8 cellular contexts compared by ENCODE assay signal in the genomic region with DNA sequence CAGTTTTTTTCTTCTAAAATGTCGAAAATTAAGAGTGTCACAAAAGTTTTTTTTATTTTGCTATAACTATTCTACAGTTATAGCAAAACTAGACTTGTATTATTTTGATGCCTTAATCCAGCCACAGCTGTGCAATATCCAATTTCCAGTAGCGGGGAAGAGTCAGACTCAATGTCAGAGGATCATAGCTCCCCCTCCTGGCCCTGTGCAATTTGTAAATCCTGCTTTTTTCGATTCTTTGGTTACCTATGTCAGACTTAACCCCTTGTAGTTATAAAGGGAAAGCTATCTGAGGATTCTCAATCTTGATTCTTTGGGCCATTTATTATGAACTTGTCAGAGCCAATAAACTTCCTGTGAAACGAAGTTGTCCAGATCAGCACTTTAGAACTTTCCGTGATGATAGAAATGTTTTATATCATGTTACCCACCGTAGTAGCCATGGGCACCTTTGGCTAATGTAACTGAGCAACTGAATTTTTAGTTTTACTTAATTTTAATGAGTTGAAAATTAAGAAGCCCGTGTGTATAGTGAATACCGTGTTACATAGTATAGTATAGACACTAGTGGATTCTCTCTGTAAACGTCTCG.
DNase-seq lines count a peak whose midpoint lies in the region; ATAC-seq and TF ChIP-seq lines count a peak whose summit lies in the region.

No MANE protein-coding gene starts in this region.

- no peaks in the 10 kb centered on the region for H3K79me1 ChIP-seq in mesenchymal stem cell (replicated peaks; ENCODE audit: low read length, poor library complexity, severe bottlenecking)

- H4K91ac ChIP-seq in mesenchymal stem cell (ENCODE audit: low read length), result no peak overlapping the region

- H2BK5ac ChIP-seq in mesenchymal stem cell (ENCODE audit: low read depth, low read length, poor library complexity, severe bottlenecking), result no peak overlapping the region

- H3K36me3 ChIP-seq in GM06990 (ENCODE audit: control insufficient read depth, insufficient read depth, low read length), result no peaks in the 10 kb centered on the region
- no peaks in the 10 kb centered on the region for H3K36me3 ChIP-seq in OCI-LY7 (ENCODE audit: insufficient read depth, low read length)
- H3K36me3 ChIP-seq in brain microvascular endothelial cell (replicated peaks), result no peaks in the 10 kb centered on the region
- no peaks in the 10 kb centered on the region for H3K36me3 ChIP-seq in mesenchymal stem cell (ENCODE audit: control insufficient read depth in 1 of 2, insufficient read depth in 2 of 2, low read depth in 1 of 2, low read length in 2 of 2)
- no peaks in the 10 kb centered on the region for H3K36me3 ChIP-seq in vagina

- no peaks in the 10 kb centered on the region for H3K9me2 ChIP-seq in OCI-LY7 (ENCODE audit: insufficient read depth, low read length)

- H3K4me2 ChIP-seq in OCI-LY7 (ENCODE audit: low read length) (no peak overlapping the region), mesenchymal stem cell (ENCODE audit: low read length, poor library complexity, severe bottlenecking) (no peak overlapping the region)

- H3K4me1 ChIP-seq in OCI-LY7 (ENCODE audit: insufficient read depth, low read length, poor library complexity, severe bottlenecking), result no peaks in the 10 kb centered on the region
- H3K4me1 ChIP-seq in mesenchymal stem cell (ENCODE audit: control insufficient read depth, insufficient read depth, low read depth, low read length), result no peaks in the 10 kb centered on the region
- H3K4me1 ChIP-seq in vagina, result no peaks in the 10 kb centered on the region

- H3K27ac ChIP-seq in OCI-LY7 (ENCODE audit: low read depth, low read length, poor library complexity, severe bottlenecking) (no peak overlapping the region), brain microvascular endothelial cell (no peak overlapping the region), mesenchymal stem cell (ENCODE audit: low read length, poor library complexity, severe bottlenecking) (no peak overlapping the region), vagina (no peak overlapping the region)

- H3K18ac ChIP-seq in mesenchymal stem cell (ENCODE audit: low read depth in 1 of 2, low read length in 2 of 2), result no peak overlapping the region

- in situ Hi-C loops in brain microvascular endothelial cell (cut with HindIII; ENCODE audit: low pct_ligation_motif_present, low sequenced_read_pairs), result no loop called here

- CTCF ChIA-PET in AG04449 (lab: Yijun Ruan, JAX), result interaction anchor here (0.6 to 6.3 kb wide), 14 partner anchors 9 to 750 kb away, joined by 3 to 54 read pairs (median 4); partner anchors contain the start of gene SFMBT2
- CTCF ChIA-PET in OCI-LY7 (lab: Charles Lee; ENCODE audit: unreplicated experiment), result no interaction called here

- ATAC-seq in GM21381 (IDR thresholded peaks at IDR 0.05; ENCODE audit: unreplicated experiment), result no peak
- ATAC-seq in HG02588 (IDR thresholded peaks at IDR 0.05; ENCODE audit: unreplicated experiment), result no peak

- no peak overlapping the region for H3K9ac ChIP-seq in mesenchymal stem cell (ENCODE audit: low read length)

- no peak overlapping the region for H3K4ac ChIP-seq in mesenchymal stem cell (ENCODE audit: low read depth in 1 of 2, low read length in 2 of 2)

- no peak overlapping the region for H2BK120ac ChIP-seq in mesenchymal stem cell (ENCODE audit: low read depth, low read length)

- H2AK5ac ChIP-seq in mesenchymal stem cell (ENCODE audit: low read length, severe bottlenecking), result no peak overlapping the region

- H4K20me1 ChIP-seq in OCI-LY7 (ENCODE audit: insufficient read depth, low read length), result no peaks in the 10 kb centered on the region

- H4K8ac ChIP-seq in mesenchymal stem cell (ENCODE audit: low read length), result no peak overlapping the region

- no peak overlapping the region for H3K14ac ChIP-seq in mesenchymal stem cell (ENCODE audit: low read length in 2 of 2)

- H3K23ac ChIP-seq in mesenchymal stem cell (ENCODE audit: low read length in 2 of 2), result no peak overlapping the region

- H2AFZ ChIP-seq in OCI-LY7 (ENCODE audit: low read length), result no peak overlapping the region
- no peak overlapping the region for H2AFZ ChIP-seq in mesenchymal stem cell (ENCODE audit: low read depth, low read length)

- TF ChIP-seq CTCF in AG04449 (IDR thresholded peaks at IDR 0.05; ENCODE audit: insufficient read depth, low read length, missing control alignments) (peak; percentile 48), GM06990 (IDR thresholded peaks at IDR 0.05; ENCODE audit: insufficient read depth, low read length, poor library complexity, severe bottlenecking) (peak; percentile 48), OCI-LY7 (conservative IDR thresholded peaks at IDR 0.05; ENCODE audit: low read length) (peak; percentile 90), brain microvascular endothelial cell (IDR thresholded peaks at IDR 0.05; ENCODE audit: low read depth, low read length, missing control alignments) (peak; percentile 80), vagina (IDR thresholded peaks at IDR 0.05) (peak in 2 of 3 experiments; percentile 12 to 15)

- intact Hi-C loops in OCI-LY7 (cut with micrococcal nuclease; ENCODE audit: unreplicated experiment) (no loop called here), vagina (cut with DNase I) (no loop called here)

- no peak for TF ChIP-seq POLR2A in vagina (IDR thresholded peaks at IDR 0.05)

- H3K4me3 ChIP-seq in AG04449 (ENCODE audit: low read depth, low read length), result no peak overlapping the region
- H3K4me3 ChIP-seq in GM06990 (replicated peaks; ENCODE audit: low read depth, low read length), result no peak overlapping the region
- no peak overlapping the region for H3K4me3 ChIP-seq in OCI-LY7 (ENCODE audit: low read depth, low read length, poor library complexity, severe bottlenecking)
- H3K4me3 ChIP-seq in brain microvascular endothelial cell (ENCODE audit: low read depth, low read length), result no peak overlapping the region
- no peak overlapping the region for H3K4me3 ChIP-seq in mesenchymal stem cell (ENCODE audit: insufficient read depth in 1 of 2, low read depth in 1 of 2, low read length in 2 of 2)
- H3K4me3 ChIP-seq in vagina, result no peak overlapping the region

- no peak overlapping the region for H2BK15ac ChIP-seq in mesenchymal stem cell (ENCODE audit: low read depth, poor library complexity, severe bottlenecking)

- H3K79me2 ChIP-seq in OCI-LY7 (ENCODE audit: insufficient read depth, low read depth, low read length), result no peaks in the 10 kb centered on the region

- BruUV-seq in OCI-LY7 (replicated peaks; lab: Mats Ljungman, UMichigan), result no TSS peak

- no peaks in the 10 kb centered on the region; the same call in 1 of the 2 replicates for H3K27me3 ChIP-seq in GM06990 (replicated peaks; ENCODE audit: control insufficient read depth, insufficient read depth, low read length)
- no peaks in the 10 kb centered on the region for H3K27me3 ChIP-seq in brain microvascular endothelial cell (replicated peaks)
- peaks cover 4 to 7% of the 10 kb centered on the region in 2 experiments for H3K27me3 ChIP-seq in mesenchymal stem cell (ENCODE audit: control insufficient read depth in 1 of 2, insufficient read depth in 1 of 2, low read length in 2 of 2)
- H3K27me3 ChIP-seq in vagina, result no peaks in the 10 kb centered on the region

- DNase-seq in AG04449 (ENCODE audit: low read depth, low spot score), result no peak
- DNase-seq in GM06990 (ENCODE audit: extremely low read depth, insufficient read length), result no peak
- DNase-seq in OCI-LY7 (ENCODE audit: low spot score), result peak; percentile 49
- peak; percentile 38 for DNase-seq in brain microvascular endothelial cell
- peak; percentile 49 for DNase-seq in mesenchymal stem cell
- DNase-seq in vagina (ENCODE audit: extremely low spot score in 2 of 2), result no peak

- no peak overlapping the region for H2BK12ac ChIP-seq in mesenchymal stem cell (ENCODE audit: low read length in 2 of 2)

- 55% methylated on average over 8 of the region's 10 CpGs for WGBS in mesenchymal stem cell

- H3K9me3 ChIP-seq in OCI-LY7 (ENCODE audit: low read length) (no peaks in the 10 kb centered on the region), mesenchymal stem cell (ENCODE audit: control insufficient read depth, low read length) (no peaks in the 10 kb centered on the region), vagina (no peaks in the 10 kb centered on the region)

- POLR2A ChIA-PET in AG04449 (lab: Yijun Ruan, JAX) (no interaction called here), OCI-LY7 (lab: Charles Lee) (interaction anchor here (0.6 kb wide), 2 partner anchors 10 to 268 kb away, joined by 3 read pairs; no protein-coding TSS in a partner anchor)

Comparison
In these comparisons a context has a peak if more than half of its experiments do, and no peak if none do; other contexts are left out.
1. DNase-seq: peak in OCI-LY7 (single experiment), brain microvascular endothelial cell (single experiment) and mesenchymal stem cell (single experiment); none in AG04449 (single experiment), GM06990 (single experiment) and vagina (0 of 2).
2. CTCF ChIP-seq: peak in every context shown above with its lines; median percentile 90 in OCI-LY7; 80 in brain microvascular endothelial cell; 48 in AG04449; 48 in GM06990; 14 in vagina.